Comparison of ENCODE assay signal across 8 cellular contexts in the genomic region with DNA sequence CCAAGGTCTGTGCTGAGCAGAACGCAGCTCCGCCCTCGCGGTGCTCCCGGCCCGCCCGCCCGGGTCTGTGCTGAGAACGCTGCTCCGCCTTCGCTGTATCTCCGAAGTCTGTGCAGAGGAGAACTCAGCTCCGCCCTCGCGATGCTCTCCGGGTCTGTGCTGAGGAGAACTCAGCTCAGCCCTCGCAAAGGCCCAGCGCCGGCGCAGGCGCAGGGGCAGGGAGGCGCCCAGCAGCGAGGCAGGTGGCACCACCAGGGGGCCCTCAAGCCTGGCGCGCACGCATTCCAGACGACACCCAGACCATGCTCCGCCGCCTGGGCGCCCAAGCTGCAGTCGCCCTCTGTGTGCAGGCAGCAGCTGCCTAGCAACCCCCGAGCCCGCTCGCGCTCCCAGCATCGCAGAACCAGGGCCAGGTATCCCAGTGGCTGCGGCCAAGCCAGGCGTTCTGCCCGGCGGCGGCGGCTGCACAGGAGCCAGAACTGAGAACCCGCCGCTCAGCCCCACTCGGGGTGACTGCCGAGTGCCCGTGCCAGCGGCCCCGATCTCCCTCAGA.
A peak's percentile ranks its signal among the peaks of the same experiment; 100 is the strongest.
DNase-seq lines count a peak whose midpoint lies in the region; ATAC-seq, FAIRE-seq and TF ChIP-seq lines count a peak whose summit lies in the region.
"Not testable (repeated sequence)": the region's sequence is repeated elsewhere in the genome, so short reads cannot be mapped to it uniquely, and the experiment has no call there.

No MANE protein-coding gene starts in this region.

- not testable (repeated sequence) for H3K9me3 ChIP-seq in adrenal gland (replicated peaks in 1 of 3); pancreas; subcutaneous abdominal adipose tissue (ENCODE audit: control insufficient read depth in 5 of 5, low read length in 5 of 5)

- TF ChIP-seq CTCF in LNCaP clone FGC (IDR thresholded peaks at IDR 0.05; ENCODE audit: control insufficient read depth, extremely low read depth, insufficient read depth), result peak; percentile 82
- TF ChIP-seq CTCF in adrenal gland (IDR thresholded peaks at IDR 0.05), result peak; percentile 33 to 87 (median 56)
- peak; percentile 11 for TF ChIP-seq CTCF in epithelial cell of esophagus (IDR thresholded peaks at IDR 0.05; ENCODE audit: insufficient read depth, low read depth, low read length, missing control alignments)
- TF ChIP-seq CTCF in pancreas (IDR thresholded peaks at IDR 0.05), result peak in 3 of 4 donors; percentile 19 to 42 (median 23)

- peak in 1 of 2 donors; percentile 79 for TF ChIP-seq POLR2A in adrenal gland (IDR thresholded peaks at IDR 0.05)

- not testable (repeated sequence) for H3K27me3 ChIP-seq in adrenal gland; pancreas; subcutaneous abdominal adipose tissue (ENCODE audit: control insufficient read depth in 5 of 5, insufficient read depth in 4 of 5, low read length in 5 of 5)

- peak overlapping the region in 1 of 5 donors; percentile 8 for H3K27ac ChIP-seq in adrenal gland
- H3K27ac ChIP-seq in pancreas; subcutaneous abdominal adipose tissue (ENCODE audit: low read depth, low read length): not testable (repeated sequence)

- H3K4me3 ChIP-seq in LNCaP clone FGC (ENCODE audit: low read depth, low read length) (peak overlapping the region; percentile 37), adrenal gland (peak overlapping the region in 1 of 4 donors; percentile 43), iPS-11a (ENCODE audit: low read depth, low read length) (peak overlapping the region; percentile 8), pancreas (peak overlapping the region; percentile 16 to 41 (median 22)), subcutaneous abdominal adipose tissue (ENCODE audit: low read depth in 1 of 5, low read length in 5 of 5) (peak overlapping the region in 3 of 5 donors; percentile 33 to 46 (median 42))
- H3K4me3 ChIP-seq in epithelial cell of esophagus (ENCODE audit: low read length), result not testable (repeated sequence)

- H3K4me1 ChIP-seq in adrenal gland (replicated peaks in 1 of 2); pancreas; subcutaneous abdominal adipose tissue (ENCODE audit: control insufficient read depth in 5 of 5, insufficient read depth in 5 of 5, low read length in 5 of 5): not testable (repeated sequence)

- not testable (repeated sequence) for FAIRE-seq in pancreas (lab: Jason Lieb, UNC)

- H3K9ac ChIP-seq in subcutaneous abdominal adipose tissue (ENCODE audit: low read length in 5 of 5), result not testable (repeated sequence)

- H3K36me3 ChIP-seq in adrenal gland (replicated peaks in 1 of 2); pancreas; subcutaneous abdominal adipose tissue (ENCODE audit: control insufficient read depth in 5 of 5, insufficient read depth in 5 of 5, low read length in 5 of 5): not testable (repeated sequence)

- intact Hi-C loops in adrenal gland (cut with DNase I); pancreas (cut with DNase I): not testable (repeated sequence)

- 5 to 26% (median 10%) methylated on average over 2 to 49 of the region's 49 CpGs; no CpG with 5 or more reads in 1 of the 4 donors for WGBS in adrenal gland, 4 donors
- WGBS in pancreas, 2 donors, result 8 to 25% methylated on average over 39 to 49 of the region's 49 CpGs

- DNase-seq in COLO668 (lab: John Stamatoyannopoulos, UW; ENCODE audit: unreplicated experiment) (peak; percentile 27), LNCaP clone FGC (ENCODE audit: low read depth) (peak; percentile 72), SHP77 treated with DMSO at 0.1 percent for 48 hours (lab: John Stamatoyannopoulos, UW) (peak; percentile 93), adrenal gland (peak; percentile 46 to 91 (median 80)), epithelial cell of esophagus (ENCODE audit: low read depth) (peak; percentile 57), pancreas (peak; percentile 20 to 89 (median 56))

- peak; percentile 86 to 100 (median 100) for ATAC-seq in pancreas

Comparison
In these comparisons a context has a peak if more than half of its experiments do, and no peak if none do; other contexts are left out.
1. DNase-seq: peak in every context shown above with its lines; median percentile 93 in SHP77 treated with DMSO at 0.1 percent for 48 hours; 80 in adrenal gland; 72 in LNCaP clone FGC; 57 in epithelial cell of esophagus; 56 in pancreas; 27 in COLO668.
2. CTCF ChIP-seq: peak in every context shown above with its lines; median percentile 82 in LNCaP clone FGC; 56 in adrenal gland; 23 in pancreas; 11 in epithelial cell of esophagus.